In the genomic region with DNA sequence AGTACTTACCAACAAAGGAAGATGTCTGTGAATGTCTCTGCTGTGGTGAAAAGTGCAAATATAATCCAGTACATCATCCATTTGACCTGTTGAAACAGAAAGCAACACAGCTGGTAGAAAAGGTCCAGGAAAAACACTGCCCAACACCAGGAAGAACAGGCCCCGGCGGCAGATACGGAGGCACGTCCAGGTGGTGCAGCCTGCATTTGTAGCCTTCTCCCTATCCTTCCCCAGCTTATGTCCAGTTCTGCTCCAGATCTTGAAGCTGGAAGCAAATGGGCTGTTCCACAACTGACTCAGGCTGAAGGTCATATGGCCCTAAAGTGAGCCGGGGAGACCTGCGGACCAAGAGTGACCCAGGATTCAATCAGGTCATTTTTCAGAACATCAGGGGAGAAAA, we compare ENCODE assay signal across 27 cellular contexts.
"Had no signal": no experiment of that assay in that cellular context is flagged by ENCODE, and none has a peak within 500 bp of the region (broad histone marks: within the 10 kb centered on the region; RNA-seq: fewer than 3 reads in every experiment).

No MANE protein-coding gene starts in this region.

- H3K4me3 ChIP-seq: coronary artery, dorsolateral prefrontal cortex, esophagus squamous epithelium, gastrocnemius medialis, heart right ventricle, left lung, lower lobe of right lung, mucosa of descending colon had no signal

- H3K27ac ChIP-seq: coronary artery, dorsolateral prefrontal cortex, esophagus squamous epithelium, gastrocnemius medialis, heart right ventricle, left lung, lower lobe of right lung had no signal

- DNase-seq: dermis blood vessel endothelial cell; dorsolateral prefrontal cortex; effector CD4-positive, alpha-beta T cell; effector memory CD4-positive, alpha-beta T cell; esophagus squamous epithelium; foreskin fibroblast; foreskin melanocyte; gastrocnemius medialis; glutamatergic neuron; head of caudate nucleus; heart right ventricle; hippocampal formation; left cardiac atrium; left lung; left ventricle myocardium superior; lower lobe of right lung; mesendoderm; mucosa of descending colon; naive B cell; naive thymus-derived CD8-positive, alpha-beta T cell had no signal

- H3K36me3 Mint-ChIP-seq: memory B cell, mesothelial cell of epicardium had no signal

- H3K4me3 Mint-ChIP-seq: memory B cell; mesothelial cell of epicardium; naive B cell; naive thymus-derived CD8-positive, alpha-beta T cell had no signal

- H3K4me1 Mint-ChIP-seq: memory B cell; mesothelial cell of epicardium; naive B cell; naive thymus-derived CD8-positive, alpha-beta T cell had no signal

- H3K27ac Mint-ChIP-seq: memory B cell; mesothelial cell of epicardium; naive thymus-derived CD8-positive, alpha-beta T cell had no signal

- FAIRE-seq: colon, endothelial cell of umbilical vein, islet of Langerhans, keratinocyte had no signal

- H3K27me3 ChIP-seq: dorsolateral prefrontal cortex, esophagus squamous epithelium, gastrocnemius medialis, heart right ventricle, left lung had no signal

- H3K36me3 ChIP-seq: esophagus squamous epithelium, heart right ventricle, left lung, lower lobe of right lung had no signal

- ATAC-seq: gastrocnemius medialis; heart right ventricle; left cardiac atrium; left lung; left ventricle myocardium superior; lower lobe of right lung; mucosa of descending colon; naive thymus-derived CD8-positive, alpha-beta T cell had no signal
